ENCODE assay signal across 20 cellular contexts in the genomic region with DNA sequence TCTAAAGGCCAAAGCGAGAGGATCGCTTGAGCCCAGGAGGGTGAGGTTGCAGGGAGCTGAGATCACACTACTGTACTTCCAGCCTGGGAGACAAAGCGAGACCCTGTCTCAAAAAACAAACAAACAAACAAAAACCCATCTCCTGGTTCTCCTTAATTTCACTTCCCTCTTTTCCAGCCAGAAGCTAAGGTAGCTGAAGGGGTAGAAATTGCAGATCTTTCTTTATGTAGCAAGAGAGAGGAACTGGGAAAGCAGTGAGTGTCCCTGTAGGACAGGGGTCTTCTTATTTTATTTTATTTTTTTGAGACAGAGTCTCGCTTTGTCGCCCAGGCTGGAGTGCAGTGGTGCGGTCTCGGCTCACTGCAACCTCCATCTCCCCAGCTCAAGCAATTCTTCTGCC. TPM values are rescaled to one million over a fixed set of nuclear protein-coding genes. Genes with fewer than 3 reads are reported as not detected.
A peak's percentile ranks its signal among the peaks of the same experiment; 100 is the strongest.
DNase-seq lines count a peak whose midpoint lies in the region; ATAC-seq, FAIRE-seq and TF ChIP-seq lines count a peak whose summit lies in the region.
"Had no signal": no experiment of that assay in that cellular context is flagged by ENCODE, and none has a peak within 500 bp of the region (broad histone marks: within the 10 kb centered on the region; RNA-seq: fewer than 3 reads in every experiment).

No MANE protein-coding gene starts in this region.

- H2AFZ ChIP-seq in endothelial cell of umbilical vein (ENCODE audit: low read depth, low read length) = no peak overlapping the region

- no TSS peak for BruUV-seq in endothelial cell of umbilical vein (replicated peaks; lab: Mats Ljungman, UMichigan)

- H3K27ac ChIP-seq in BLaER1 treated with 17β-estradiol and CSF1 and Interleukin-3, amounts not matched to agents 10 nM and 100 nM = peak overlapping the region in 4 of 11 experiments; percentile 19 to 78 (median 54); a peak in 3 of 22 replicates
- peak overlapping the region; percentile 19; the same call in 1 of the 2 replicates for H3K27ac ChIP-seq in RWPE1
- no peak overlapping the region for H3K27ac ChIP-seq in endothelial cell of umbilical vein (ENCODE audit: insufficient read depth, low read depth, low read length)
- no peak overlapping the region for H3K27ac ChIP-seq in substantia nigra (ENCODE audit: low read depth, low read length, poor library complexity, severe bottlenecking)
- H3K27ac ChIP-seq: BLaER1 had no signal

- H3K9me1 ChIP-seq in endothelial cell of umbilical vein (replicated peaks; ENCODE audit: control insufficient read depth, extremely low read depth, insufficient read depth, low read length) = no peaks in the 10 kb centered on the region

- H3K4me3 ChIP-seq in BLaER1 treated with 17β-estradiol and CSF1 and Interleukin-3, amounts not matched to agents 10 nM and 100 nM = no peak overlapping the region
- no peak overlapping the region for H3K4me3 ChIP-seq in endothelial cell of umbilical vein (replicated peaks in 1 of 3; ENCODE audit: insufficient read depth in 1 of 3, low read depth in 1 of 3, low read length in 3 of 3)
- H3K4me3 ChIP-seq: BLaER1, HAP-1 had no signal

- H3K4me2 ChIP-seq in BLaER1 treated with 17β-estradiol and CSF1 and Interleukin-3, amounts not matched to agents 10 nM and 100 nM = peak overlapping the region in 8 of 11 experiments; percentile 17 to 85 (median 71); a peak in 13 of 22 replicates
- H3K4me2 ChIP-seq in endothelial cell of umbilical vein (ENCODE audit: insufficient read depth, low read length) = no peak overlapping the region
- H3K4me2 ChIP-seq: BLaER1 had no signal

- no peaks in the 10 kb centered on the region for H4K20me1 ChIP-seq in BLaER1 treated with 17β-estradiol and CSF1 and Interleukin-3, amounts not matched to agents 10 nM and 100 nM
- no peaks in the 10 kb centered on the region for H4K20me1 ChIP-seq in endothelial cell of umbilical vein (replicated peaks; ENCODE audit: control insufficient read depth, extremely low read depth, insufficient read depth, low read length)
- H4K20me1 ChIP-seq: BLaER1 had no signal

- dilution Hi-C loops in endothelial cell of umbilical vein (cut with MboI; ENCODE audit: extremely low pct_ligation_motif_present, low sequenced_read_pairs) = no loop called here

- H3K27me3 ChIP-seq in BLaER1 treated with 17β-estradiol and CSF1 and Interleukin-3, amounts not matched to agents 10 nM and 100 nM = peaks cover 10 to 32% (median 25%) of the 10 kb centered on the region in 11 experiments; a peak in 20 of 22 replicates
- no peaks in the 10 kb centered on the region for H3K27me3 ChIP-seq in endothelial cell of umbilical vein (ENCODE audit: control insufficient read depth in 2 of 2, insufficient read depth in 2 of 2, low read length in 2 of 2)

- H3K4me1 ChIP-seq in BLaER1 treated with 17β-estradiol and CSF1 and Interleukin-3, amounts not matched to agents 10 nM and 100 nM = peaks cover 20 to 84% (median 64%) of the 10 kb centered on the region in 10 experiments; a peak in 19 of 20 replicates
- peaks cover 9% of the 10 kb centered on the region for H3K4me1 ChIP-seq in endothelial cell of umbilical vein (ENCODE audit: control insufficient read depth, extremely low read depth, insufficient read depth, low read length)
- H3K4me1 ChIP-seq: Caco-2 had no signal

- intact Hi-C loops in endothelial cell of umbilical vein (cut with micrococcal nuclease) = no loop called here

- no peak for TF ChIP-seq CTCF in RWPE1 (conservative IDR thresholded peaks at IDR 0.05; ENCODE audit: low read depth)
- TF ChIP-seq CTCF in endothelial cell of umbilical vein (IDR thresholded peaks at IDR 0.05; ENCODE audit: extremely low read depth in 1 of 2, insufficient read depth in 1 of 2, low read depth in 1 of 2, low read length in 2 of 2) = no peak

- FAIRE-seq in GM12891 (lab: Jason Lieb, UNC) (no peak), endothelial cell of umbilical vein (lab: Jason Lieb, UNC) (peak; percentile 42)
- FAIRE-seq: D721Med, G401.6, HepG2 had no signal

- no peaks in the 10 kb centered on the region for H3K9me3 ChIP-seq in BLaER1 treated with 17β-estradiol and CSF1 and Interleukin-3, amounts not matched to agents 10 nM and 100 nM (replicated peaks in 1 of 11)
- H3K9me3 ChIP-seq in endothelial cell of umbilical vein (replicated peaks; ENCODE audit: control insufficient read depth, insufficient read depth, low read length) = no peaks in the 10 kb centered on the region
- H3K9me3 ChIP-seq: BLaER1, Caco-2, HAP-1 had no signal

- H3K36me3 ChIP-seq in BLaER1 treated with 17β-estradiol and CSF1 and Interleukin-3, amounts not matched to agents 10 nM and 100 nM = no peaks in the 10 kb centered on the region
- H3K36me3 ChIP-seq in endothelial cell of umbilical vein (ENCODE audit: control insufficient read depth in 2 of 2, extremely low read depth in 1 of 2, insufficient read depth in 2 of 2, low read length in 2 of 2) = no peaks in the 10 kb centered on the region
- H3K36me3 ChIP-seq: BLaER1, HAP-1 had no signal

- ATAC-seq in GM19395 (IDR thresholded peaks at IDR 0.05; ENCODE audit: unreplicated experiment) = no peak
- ATAC-seq: HepG2 had no signal

- POLR2A ChIA-PET in RWPE1 (lab: Yijun Ruan, JAX; ENCODE audit: low non-redundant PET) = no interaction called here
- POLR2A ChIA-PET in endothelial cell of umbilical vein (lab: Charles Lee) = no interaction called here

- CTCF ChIA-PET in RWPE1 (lab: Yijun Ruan, JAX) (no interaction called here), endothelial cell of umbilical vein (lab: Charles Lee) (interaction anchor here (1.0 to 6.0 kb wide), 3 partner anchors 90 to 191 kb away, joined by 3 to 28 read pairs (median 22); no protein-coding TSS in a partner anchor)

- H3K79me2 ChIP-seq in endothelial cell of umbilical vein (ENCODE audit: control insufficient read depth, insufficient read depth, low read length) = no peaks in the 10 kb centered on the region

- H3K9ac ChIP-seq in BLaER1 treated with 17β-estradiol and CSF1 and Interleukin-3, amounts not matched to agents 10 nM and 100 nM = 0 out of 22 replicates have a peak overlapping the region, but pooled peaks of 1 of the 11 experiments have one; percentile 17
- H3K9ac ChIP-seq in endothelial cell of umbilical vein (replicated peaks; ENCODE audit: extremely low read depth, insufficient read depth, low read length) = no peak overlapping the region
- H3K9ac ChIP-seq: BLaER1 had no signal

- TF ChIP-seq POLR2A in GM12891 (IDR thresholded peaks at IDR 0.05; ENCODE audit: low read depth, low read length) = no peak
- TF ChIP-seq POLR2A in endothelial cell of umbilical vein (IDR thresholded peaks at IDR 0.05; ENCODE audit: low read depth, low read length) = no peak

- no peak for DNase-seq in GM12891 (ENCODE audit: insufficient read length, low spot score)
- DNase-seq in RWPE1 (ENCODE audit: low spot score) = no peak
- DNase-seq in endothelial cell of umbilical vein (ENCODE audit: low read depth, low spot score) = no peak
- no peak for DNase-seq in NCI-H510A treated with DMSO at 0.1 percent for 48 hours (lab: John Stamatoyannopoulos, UW)
- no peak for DNase-seq in substantia nigra (lab: John Stamatoyannopoulos, UW)
- DNase-seq: 8988T; Caco-2; CD4-positive, alpha-beta T cell; KG1 had no signal

RNA-seq across cellular contexts. Expression of a gene that starts 4.5 kb away (rescaled TPM):
- not detected for polyA plus RNA-seq in GM12891 (2012; ENCODE audit: low read depth, missing spikeins)
- not detected in 2 replicates for total RNA-seq in endothelial cell of umbilical vein
- polyA plus RNA-seq in endothelial cell of umbilical vein = not detected in 2 replicates
- not detected in 2 replicates for polyA plus RNA-seq in endothelial cell of umbilical vein (2011; cell fraction: cytosol; rRNA removed)
- polyA plus RNA-seq in endothelial cell of umbilical vein (2011; cell fraction: nucleus; rRNA removed) = not detected in 2 replicates
- polyA plus RNA-seq in endothelial cell of umbilical vein (2012) = not detected in 2 replicates
- not detected in 2 replicates for polyA minus RNA-seq in endothelial cell of umbilical vein
- not detected for polyA minus RNA-seq in endothelial cell of umbilical vein (2011; cell fraction: cytosol; rRNA and poly(A)+ RNA removed)
- not detected in 2 replicates for polyA minus RNA-seq in endothelial cell of umbilical vein (2011; cell fraction: nucleus; rRNA and poly(A)+ RNA removed)
- total RNA-seq: A673; Caco-2; CD4-positive, alpha-beta T cell; H4; HepG2 had no signal
- polyA plus RNA-seq: AG04450, HepG2, IgD-negative memory B cell had no signal

RNA-seq across cellular contexts. Expression of a gene that starts 29.1 kb away (rescaled TPM):
- polyA plus RNA-seq in GM12891 (2012; ENCODE audit: low read depth, missing spikeins) = 11.7 TPM
- 334 and 353 TPM in 2 replicates for total RNA-seq in endothelial cell of umbilical vein
- polyA plus RNA-seq in endothelial cell of umbilical vein = 126 and 154 TPM in 2 replicates
- polyA plus RNA-seq in endothelial cell of umbilical vein (2011; cell fraction: cytosol; rRNA removed) = 96.5 and 102 TPM in 2 replicates
- 438 and 513 TPM in 2 replicates for polyA plus RNA-seq in endothelial cell of umbilical vein (2011; cell fraction: nucleus; rRNA removed)
- 107 and 122 TPM in 2 replicates for polyA plus RNA-seq in endothelial cell of umbilical vein (2012)
- polyA minus RNA-seq in endothelial cell of umbilical vein = 111 and 141 TPM in 2 replicates
- 6.6 TPM for polyA minus RNA-seq in endothelial cell of umbilical vein (2011; cell fraction: cytosol; rRNA and poly(A)+ RNA removed)
- 142 and 193 TPM in 2 replicates for polyA minus RNA-seq in endothelial cell of umbilical vein (2011; cell fraction: nucleus; rRNA and poly(A)+ RNA removed)

RNA-seq across cellular contexts. Expression of a gene that starts 48.0 kb away (rescaled TPM):
- 1.9 TPM for polyA plus RNA-seq in GM12891 (2012; ENCODE audit: low read depth, missing spikeins)
- total RNA-seq in endothelial cell of umbilical vein = 41.1 and 48.2 TPM in 2 replicates
- polyA plus RNA-seq in endothelial cell of umbilical vein = 34.1 and 35.4 TPM in 2 replicates
- polyA plus RNA-seq in endothelial cell of umbilical vein (2011; cell fraction: cytosol; rRNA removed) = 26.2 and 31.8 TPM in 2 replicates
- 17.1 and 19.0 TPM in 2 replicates for polyA plus RNA-seq in endothelial cell of umbilical vein (2011; cell fraction: nucleus; rRNA removed)
- polyA plus RNA-seq in endothelial cell of umbilical vein (2012) = 10.4 and 11.5 TPM in 2 replicates
- 143 and 179 TPM in 2 replicates for polyA minus RNA-seq in endothelial cell of umbilical vein
- polyA minus RNA-seq in endothelial cell of umbilical vein (2011; cell fraction: cytosol; rRNA and poly(A)+ RNA removed) = 15.7 TPM
- 23.1 and 24.0 TPM in 2 replicates for polyA minus RNA-seq in endothelial cell of umbilical vein (2011; cell fraction: nucleus; rRNA and poly(A)+ RNA removed)

RNA-seq across cellular contexts. Expression of a gene that starts 52.0 kb away (rescaled TPM):
- polyA plus RNA-seq in GM12891 (2012; ENCODE audit: low read depth, missing spikeins) = not detected
- total RNA-seq in endothelial cell of umbilical vein = not detected in 2 replicates
- not detected in 2 replicates for polyA plus RNA-seq in endothelial cell of umbilical vein
- polyA plus RNA-seq in endothelial cell of umbilical vein (2011; cell fraction: cytosol; rRNA removed) = not detected in 2 replicates
- polyA plus RNA-seq in endothelial cell of umbilical vein (2011; cell fraction: nucleus; rRNA removed) = not detected in 2 replicates
- not detected in 2 replicates for polyA plus RNA-seq in endothelial cell of umbilical vein (2012)
- polyA minus RNA-seq in endothelial cell of umbilical vein = not detected in 2 replicates
- polyA minus RNA-seq in endothelial cell of umbilical vein (2011; cell fraction: cytosol; rRNA and poly(A)+ RNA removed) = not detected
- not detected in 2 replicates for polyA minus RNA-seq in endothelial cell of umbilical vein (2011; cell fraction: nucleus; rRNA and poly(A)+ RNA removed)
- total RNA-seq: A673; Caco-2; CD4-positive, alpha-beta T cell; H4 had no signal
- polyA plus RNA-seq: AG04450, IgD-negative memory B cell had no signal

RNA-seq across cellular contexts. Expression of a gene that starts 54.7 kb away (rescaled TPM):
- 64.5 TPM for polyA plus RNA-seq in GM12891 (2012; ENCODE audit: low read depth, missing spikeins)
- total RNA-seq in endothelial cell of umbilical vein = 57.3 and 58.9 TPM in 2 replicates
- polyA plus RNA-seq in endothelial cell of umbilical vein = 345 and 364 TPM in 2 replicates
- 252 and 288 TPM in 2 replicates for polyA plus RNA-seq in endothelial cell of umbilical vein (2011; cell fraction: cytosol; rRNA removed)
- polyA plus RNA-seq in endothelial cell of umbilical vein (2011; cell fraction: nucleus; rRNA removed) = 148 and 156 TPM in 2 replicates
- 85.8 and 87.3 TPM in 2 replicates for polyA plus RNA-seq in endothelial cell of umbilical vein (2012)
- polyA minus RNA-seq in endothelial cell of umbilical vein = 99.9 and 106 TPM in 2 replicates
- 20.3 TPM for polyA minus RNA-seq in endothelial cell of umbilical vein (2011; cell fraction: cytosol; rRNA and poly(A)+ RNA removed)
- polyA minus RNA-seq in endothelial cell of umbilical vein (2011; cell fraction: nucleus; rRNA and poly(A)+ RNA removed) = 14.5 and 17.6 TPM in 2 replicates
